In the genomic region with DNA sequence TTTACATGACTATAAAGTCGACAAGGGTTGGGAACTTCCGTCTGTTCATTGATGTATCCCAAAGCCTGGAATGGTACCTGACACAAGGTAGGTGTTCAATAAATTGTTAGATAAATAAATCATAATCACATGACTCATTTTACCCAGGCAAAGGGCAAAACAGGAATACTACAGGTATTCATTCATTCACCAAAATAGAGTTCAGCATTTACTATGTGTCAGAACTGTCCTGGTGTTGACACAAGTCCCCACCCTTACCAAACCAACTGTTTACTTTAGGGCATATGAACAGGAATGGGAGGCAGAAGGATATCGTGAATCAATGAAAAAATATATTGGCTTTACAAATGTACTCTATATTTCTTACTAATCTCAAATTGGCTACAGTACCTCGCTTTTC, we compare ENCODE assay signal across 8 cellular contexts. TPM values are rescaled to one million over a fixed set of nuclear protein-coding genes. Genes with fewer than 3 reads are reported as not detected.
DNase-seq lines count a peak whose midpoint lies in the region; ATAC-seq and TF ChIP-seq lines count a peak whose summit lies in the region.

No MANE protein-coding gene starts in this region.

- H3K27ac ChIP-seq in BLaER1 treated with 17β-estradiol and CSF1 and Interleukin-3, amounts not matched to agents 10 nM and 100 nM, result peak overlapping the region; percentile 73 to 84 (median 80); a peak in 21 of 22 replicates
- H3K27ac ChIP-seq in Karpas-422 (ENCODE audit: low read length) (no peak overlapping the region), coronary artery (peak overlapping the region; percentile 59 to 77)
- peak overlapping the region; percentile 81 for H3K27ac ChIP-seq in naive thymus-derived CD4-positive, alpha-beta T cell (ENCODE audit: low read depth, low read length)

- no peaks in the 10 kb centered on the region for H3K27me3 ChIP-seq in BLaER1 treated with 17β-estradiol and CSF1 and Interleukin-3, amounts not matched to agents 10 nM and 100 nM
- no peaks in the 10 kb centered on the region for H3K27me3 ChIP-seq in Karpas-422 (ENCODE audit: low read length)
- no peaks in the 10 kb centered on the region for H3K27me3 ChIP-seq in naive thymus-derived CD4-positive, alpha-beta T cell (ENCODE audit: control insufficient read depth in 2 of 2, insufficient read depth in 2 of 2, low read length in 2 of 2)

- H3K27me3 Mint-ChIP-seq in naive thymus-derived CD4-positive, alpha-beta T cell, result peaks cover 0 to 22% (median 0%) of the 10 kb centered on the region in 5 donors

- H3K4me3 ChIP-seq in BLaER1 treated with 17β-estradiol and CSF1 and Interleukin-3, amounts not matched to agents 10 nM and 100 nM, result peak overlapping the region; percentile 63 to 86 (median 82)
- H3K4me3 ChIP-seq in Karpas-422 (ENCODE audit: low read length) (peak overlapping the region; percentile 96), coronary artery (peak overlapping the region; percentile 87)
- H3K4me3 ChIP-seq in naive thymus-derived CD4-positive, alpha-beta T cell (ENCODE audit: low read length), result peak overlapping the region; percentile 88

- intact Hi-C loops in naive thymus-derived CD4-positive, alpha-beta T cell (cut with micrococcal nuclease), result loop anchor here (5.0 kb wide), 3 partner anchors 387 to 658 kb away; a partner anchor contains a TSS

- CTCF ChIA-PET in naive thymus-derived CD4-positive, alpha-beta T cell (lab: Charles Lee), result no interaction called here

- DNase-seq in Karpas-422 (no peak), coronary artery (ENCODE audit: low spot score) (no peak), KG1 (lab: John Stamatoyannopoulos, UW) (no peak)
- no peak for DNase-seq in naive thymus-derived CD4-positive, alpha-beta T cell
- DNase-seq in stimulated activated CD4-positive, alpha-beta T cell treated with anti-CD3 and anti-CD28 coated beads, Interleukin-4, amount 100 ng/mL, for 1 hour, result no peak
- no peak for DNase-seq in stimulated activated CD4-positive, alpha-beta T cell treated with anti-CD3 and anti-CD28 coated beads, Interleukin-12 subunit alpha, Interleukin-12 subunit beta, amount 100 ng/mL, for 4 hours

- H3K4me3 Mint-ChIP-seq in naive thymus-derived CD4-positive, alpha-beta T cell, result peak overlapping the region; percentile 98 to 100 (median 99)

- peaks cover 14 to 20% (median 17%) of the 10 kb centered on the region in 10 experiments for H3K4me1 ChIP-seq in BLaER1 treated with 17β-estradiol and CSF1 and Interleukin-3, amounts not matched to agents 10 nM and 100 nM
- peaks cover 16% of the 10 kb centered on the region for H3K4me1 ChIP-seq in Karpas-422 (ENCODE audit: low read length)
- peaks cover 7 to 11% of the 10 kb centered on the region in 2 donors for H3K4me1 ChIP-seq in naive thymus-derived CD4-positive, alpha-beta T cell (ENCODE audit: control insufficient read depth in 2 of 2, insufficient read depth in 2 of 2, low read length in 2 of 2)

- peak overlapping the region; percentile 96 for H2AFZ ChIP-seq in Karpas-422 (ENCODE audit: low read length)

- peaks cover 0 to 8% (median 5%) of the 10 kb centered on the region in 5 donors for H3K36me3 Mint-ChIP-seq in naive thymus-derived CD4-positive, alpha-beta T cell

- peaks cover 13 to 48% (median 25%) of the 10 kb centered on the region in 7 donors for H3K4me1 Mint-ChIP-seq in naive thymus-derived CD4-positive, alpha-beta T cell

- no peak for TF ChIP-seq CTCF in coronary artery (IDR thresholded peaks at IDR 0.05)

- no peaks in the 10 kb centered on the region for H3K9me3 Mint-ChIP-seq in naive thymus-derived CD4-positive, alpha-beta T cell

- H3K79me2 ChIP-seq in Karpas-422 (ENCODE audit: low read length), result peaks cover 42% of the 10 kb centered on the region

- H3K4me2 ChIP-seq in BLaER1 treated with 17β-estradiol and CSF1 and Interleukin-3, amounts not matched to agents 10 nM and 100 nM, result peak overlapping the region; percentile 71 to 94 (median 89)
- peak overlapping the region; percentile 87 for H3K4me2 ChIP-seq in Karpas-422 (ENCODE audit: low read depth, low read length, poor library complexity, severe bottlenecking)

- H3K36me3 ChIP-seq in BLaER1 treated with 17β-estradiol and CSF1 and Interleukin-3, amounts not matched to agents 10 nM and 100 nM, result peaks cover 10 to 15% (median 12%) of the 10 kb centered on the region in 11 experiments; a peak in 21 of 22 replicates
- peaks cover 5% of the 10 kb centered on the region; the same call in 1 of the 2 replicates for H3K36me3 ChIP-seq in Karpas-422 (ENCODE audit: insufficient read depth, low read length)
- peaks cover 0 to 7% (median 0%) of the 10 kb centered on the region in 3 experiments for H3K36me3 ChIP-seq in naive thymus-derived CD4-positive, alpha-beta T cell (ENCODE audit: control insufficient read depth in 2 of 3, insufficient read depth in 3 of 3, low read length in 3 of 3)

- H3K9me2 ChIP-seq in Karpas-422 (replicated peaks; ENCODE audit: insufficient read depth, low read length), result no peaks in the 10 kb centered on the region

- H3K9ac ChIP-seq in BLaER1 treated with 17β-estradiol and CSF1 and Interleukin-3, amounts not matched to agents 10 nM and 100 nM, result peak overlapping the region; percentile 77 to 88 (median 84)
- H3K9ac ChIP-seq in Karpas-422 (ENCODE audit: low read length), result peak overlapping the region; percentile 92

- peaks cover 0 to 10% (median 0%) of the 10 kb centered on the region in 11 experiments; a peak in 4 of 22 replicates for H4K20me1 ChIP-seq in BLaER1 treated with 17β-estradiol and CSF1 and Interleukin-3, amounts not matched to agents 10 nM and 100 nM
- H4K20me1 ChIP-seq in Karpas-422 (ENCODE audit: insufficient read depth, low read depth, low read length), result no peaks in the 10 kb centered on the region

- no peak for ATAC-seq in naive thymus-derived CD4-positive, alpha-beta T cell
- ATAC-seq in HG02852 (IDR thresholded peaks at IDR 0.05; ENCODE audit: unreplicated experiment), result no peak

- peak overlapping the region; percentile 93 to 99 (median 96) for H3K27ac Mint-ChIP-seq in naive thymus-derived CD4-positive, alpha-beta T cell

- POLR2A ChIA-PET in naive thymus-derived CD4-positive, alpha-beta T cell (lab: Charles Lee), result no interaction called here

- peaks cover 0 to 11% (median 5%) of the 10 kb centered on the region in 11 experiments; a peak in 11 of 22 replicates for H3K9me3 ChIP-seq in BLaER1 treated with 17β-estradiol and CSF1 and Interleukin-3, amounts not matched to agents 10 nM and 100 nM (replicated peaks in 1 of 11)
- no peaks in the 10 kb centered on the region for H3K9me3 ChIP-seq in Karpas-422 (ENCODE audit: low read length)
- no peaks in the 10 kb centered on the region for H3K9me3 ChIP-seq in naive thymus-derived CD4-positive, alpha-beta T cell (ENCODE audit: control insufficient read depth in 2 of 3, low read length in 3 of 3)

RNA-seq across cellular contexts. Expression of a gene that starts 0.7 kb away (rescaled TPM):
- total RNA-seq in Karpas-422 (2014; rRNA removed; shearing (Covaris generic); ENCODE audit: low replicate concordance), result 20.9 and 25.1 TPM in 2 replicates
- total RNA-seq in naive thymus-derived CD4-positive, alpha-beta T cell, result 10 to 100 TPM; 10.2 to 34.2 (median 15.3) TPM
- 10 to 100 TPM; 18.9 to 23.7 TPM for polyA plus RNA-seq in naive thymus-derived CD4-positive, alpha-beta T cell

RNA-seq across cellular contexts. Expression of a gene that starts 57.8 kb away (rescaled TPM):
- 13.8 and 14.1 TPM in 2 replicates for total RNA-seq in Karpas-422 (2014; rRNA removed; shearing (Covaris generic); ENCODE audit: low replicate concordance)
- total RNA-seq in naive thymus-derived CD4-positive, alpha-beta T cell, result 10 to 100 TPM; 24.8 to 48.2 (median 32.8) TPM
- polyA plus RNA-seq in naive thymus-derived CD4-positive, alpha-beta T cell, result 10 to 100 TPM; 40.2 to 44.3 TPM
